Comparison of ENCODE assay signal across 9 cellular contexts in genomic region chr1:228108742-228109072, GRCh38. TPM values are rescaled to one million over a fixed set of nuclear protein-coding genes. Genes with fewer than 3 reads are reported as not detected.
A peak's percentile ranks its signal among the peaks of the same experiment; 100 is the strongest.
DNase-seq lines count a peak whose midpoint lies in the region; ATAC-seq, FAIRE-seq and TF ChIP-seq lines count a peak whose summit lies in the region.
"Had no signal": no experiment of that assay in that cellular context is flagged by ENCODE, and none has a peak within 500 bp of the region (broad histone marks: within the 10 kb centered on the region; RNA-seq: fewer than 3 reads in every experiment).

No MANE protein-coding gene starts in this region.

- under 1% methylated on average over 8 of the region's 8 CpGs for WGBS in K562 (ENCODE audit: insufficient coverage, low coverage, missing lambda C conversion rate)

- H3K4me2 ChIP-seq in K562 (ENCODE audit: insufficient read depth, low read length): peak overlapping the region; percentile 97

- H3K27ac ChIP-seq in A673 (ENCODE audit: low read depth, low read length, poor library complexity, severe bottlenecking): peak overlapping the region; percentile 84
- H3K27ac ChIP-seq in K562 (ENCODE audit: extremely low read depth, low read depth, low read length): peak overlapping the region; percentile 77

- no peak for FAIRE-seq in K562 (lab: Jason Lieb, UNC)
- FAIRE-seq: colon had no signal

- H3K27me3 ChIP-seq in A673 (replicated peaks; ENCODE audit: insufficient read depth, low read depth, low read length, poor library complexity) (no peaks in the 10 kb centered on the region), K562 (ENCODE audit: control insufficient read depth in 2 of 2, insufficient read depth in 2 of 2, low read length in 2 of 2) (no peaks in the 10 kb centered on the region), mononuclear cell (ENCODE audit: insufficient read depth, low read length) (no peaks in the 10 kb centered on the region)

- TF ChIP-seq CTCF in A673 (conservative IDR thresholded peaks at IDR 0.05; ENCODE audit: low read depth, low read length) (no peak), K562 (IDR thresholded peaks at IDR 0.05 in 2 of 3, conservative IDR thresholded peaks at IDR 0.05 in 1 of 3; ENCODE audit: insufficient read depth in 2 of 3, low read depth in 1 of 3, low read length in 3 of 3) (no peak)

- intact Hi-C loops in A673 (cut with micrococcal nuclease; ENCODE audit: unreplicated experiment): loop anchor here (1.0 kb wide), 1 partner anchor 32 kb away; the partner anchor contains the start of gene GUK1
- intact Hi-C loops in K562 (cut with micrococcal nuclease): no loop called here

- peaks cover 33% of the 10 kb centered on the region for H3K79me2 ChIP-seq in K562 (ENCODE audit: control insufficient read depth, insufficient read depth, low read length)

- DNase-seq in A673 (ENCODE audit: low spot score): no peak
- DNase-seq in K562 (ENCODE audit: extremely low read depth in 1 of 4, low spot score in 3 of 4): no peak
- DNase-seq in MV-4-11 (lab: John Stamatoyannopoulos, UW): no peak
- DNase-seq in EL: no peak
- no peak for DNase-seq in A172 (ENCODE audit: low spot score)

- TF ChIP-seq EP300 in K562 (IDR thresholded peaks at IDR 0.05; ENCODE audit: low read length): no peak

- no peaks in the 10 kb centered on the region for H4K20me1 ChIP-seq in K562 (replicated peaks; ENCODE audit: control insufficient read depth, insufficient read depth, low read length)

- in situ Hi-C loops in K562 (cut with MboI): no loop called here

- peaks cover 10% of the 10 kb centered on the region for H3K4me1 ChIP-seq in A673 (ENCODE audit: insufficient read depth, low read length, poor library complexity, severe bottlenecking)
- peaks cover 20 to 47% of the 10 kb centered on the region in 2 experiments; a peak in 4 of 5 replicates for H3K4me1 ChIP-seq in K562 (replicated peaks in 1 of 2; ENCODE audit: control insufficient read depth in 2 of 2, insufficient read depth in 2 of 2, low read length in 2 of 2)
- peaks cover 33% of the 10 kb centered on the region for H3K4me1 ChIP-seq in mononuclear cell (ENCODE audit: insufficient read depth, low read length)

- H3K9ac ChIP-seq in K562 (ENCODE audit: insufficient read depth in 1 of 2, low read depth in 2 of 2, low read length in 2 of 2): peak overlapping the region; percentile 86 to 99

- BruUV-seq in A673 (replicated peaks; lab: Mats Ljungman, UMichigan): no TSS peak
- BruUV-seq in K562 (replicated peaks; lab: Mats Ljungman, UMichigan): no TSS peak

- TF ChIP-seq POLR2A in K562 (conservative IDR thresholded peaks at IDR 0.05): no peak

- POLR2A ChIA-PET in A673 (lab: Charles Lee; ENCODE audit: low non-redundant PET) (no interaction called here), K562 (lab: Yijun Ruan, JAX) (interaction anchor here (0.6 to 1.9 kb wide), 4 partner anchors 10 to 160 kb away, joined by 3 to 8 read pairs (median 4); no protein-coding TSS in a partner anchor)

- CTCF ChIA-PET in A673 (lab: Charles Lee): no interaction called here
- CTCF ChIA-PET in K562 (lab: Yijun Ruan, JAX; ENCODE audit: low intra/inter-chr PET ratio): no interaction called here

- peak overlapping the region; percentile 87 for H3K4me3 ChIP-seq in A673 (ENCODE audit: low read depth, low read length, poor library complexity, severe bottlenecking)
- H3K4me3 ChIP-seq in K562: peak overlapping the region; percentile 81
- peak overlapping the region; percentile 63 for H3K4me3 ChIP-seq in mononuclear cell (ENCODE audit: low read length)

- H2AFZ ChIP-seq in K562 (ENCODE audit: low read depth, low read length): peak overlapping the region; percentile 94

- H3K9me1 ChIP-seq in K562 (ENCODE audit: control insufficient read depth, insufficient read depth, low read length): no peaks in the 10 kb centered on the region

- H3K9me3 ChIP-seq in A673 (ENCODE audit: low read depth, low read length, poor library complexity, severe bottlenecking) (no peaks in the 10 kb centered on the region), K562 (replicated peaks; ENCODE audit: control insufficient read depth, insufficient read depth, low read depth, low read length) (peaks cover 4% of the 10 kb centered on the region; the same call in 1 of the 2 replicates), mononuclear cell (ENCODE audit: low read depth, low read length) (no peaks in the 10 kb centered on the region)

- ATAC-seq in HG03064 (IDR thresholded peaks at IDR 0.05; ENCODE audit: low read depth, unreplicated experiment): peak; percentile 9
- ATAC-seq in K562: no peak; the same call in 2 of the 3 replicates
- no peak for ATAC-seq in GM19397 (IDR thresholded peaks at IDR 0.05; ENCODE audit: unreplicated experiment)

- H3K36me3 ChIP-seq in A673 (ENCODE audit: insufficient read depth, low read length, poor library complexity, severe bottlenecking) (peaks cover 9% of the 10 kb centered on the region), K562 (ENCODE audit: control insufficient read depth, insufficient read depth, low read length) (peaks cover 29% of the 10 kb centered on the region; the same call in 2 of the 3 replicates)

- TF ChIP-seq RAD21 in K562 (CRISPR knock-in tag; conservative IDR thresholded peaks at IDR 0.05 in 1 of 2, IDR thresholded peaks at IDR 0.05 in 1 of 2): no peak

RNA-seq across cellular contexts. Expression of gene MRPL55, which starts 0.4 kb away (rescaled TPM):
- total RNA-seq in A673 (2021) (60.4 and 70.8 TPM in 2 replicates), K562 (2014; rRNA removed) (228 and 230 TPM in 2 replicates), K562 (2014; rRNA removed; fragmentation: Illumina TruSeq; extraction: Trizol) (26.7 and 47.2 TPM in 2 replicates), K562 (2015; rRNA removed; fragmentation: Illumina TruSeq; extraction: Trizol) (83.8 and 90.1 TPM in 2 replicates), K562 (2021) (112 and 120 TPM in 2 replicates), mononuclear cell (44.4 TPM)
- 49.1 and 124 TPM in 2 replicates for total RNA-seq in K562 (2011; cell fraction: chromatin; rRNA removed; ENCODE audit: low replicate concordance)
- 125 and 127 TPM in 2 replicates for total RNA-seq in K562 (2011; cell fraction: nucleolus; rRNA removed)
- 91.0 and 99.2 TPM in 2 replicates for total RNA-seq in K562 (2011; cell fraction: nucleoplasm; rRNA removed)
- polyA plus RNA-seq in K562 (2011; rRNA removed) (65.9 and 115 TPM in 2 replicates), K562 (2014; fragmentation: Illumina TruSeq; extraction: Trizol) (81.0 and 93.0 TPM in 2 replicates), K562 (2014; fragmentation: Nextera tagmentation; extraction: Ambion mirVana) (10 to 100 TPM; 34.9 to 77.0 TPM), K562 (2014; rRNA removed) (154 and 166 TPM in 2 replicates)
- polyA plus RNA-seq in K562 (2011; cell fraction: cytosol; rRNA removed): 142 and 334 TPM in 2 replicates
- polyA plus RNA-seq in K562 (2011; cell fraction: nucleus; rRNA removed): 277 and 406 TPM in 2 replicates
- 90.3 and 111 TPM in 2 replicates for polyA plus RNA-seq in K562 (2012)
- polyA minus RNA-seq in K562 (2011; rRNA and poly(A)+ RNA removed): 25.6 and 46.0 TPM in 2 replicates
- polyA minus RNA-seq in K562 (2011; cell fraction: cytosol; rRNA and poly(A)+ RNA removed): 61.9 and 66.6 TPM in 2 replicates
- 48.2 and 76.1 TPM in 2 replicates for polyA minus RNA-seq in K562 (2011; cell fraction: nucleus; rRNA and poly(A)+ RNA removed)
- 103 and 141 TPM in 2 replicates for total RNA-seq in A172 (2014; rRNA removed; shearing (Covaris generic))

RNA-seq across cellular contexts. Expression of gene C1orf35, which starts 5.6 kb away (rescaled TPM):
- total RNA-seq in A673 (2021) (27.5 and 27.6 TPM in 2 replicates), K562 (2014; rRNA removed) (42.2 and 50.8 TPM in 2 replicates), K562 (2014; rRNA removed; fragmentation: Illumina TruSeq; extraction: Trizol) (4.9 and 8.3 TPM in 2 replicates), K562 (2015; rRNA removed; fragmentation: Illumina TruSeq; extraction: Trizol) (18.9 and 23.2 TPM in 2 replicates), K562 (2021) (38.2 and 41.8 TPM in 2 replicates), mononuclear cell (6.1 TPM)
- total RNA-seq in K562 (2011; cell fraction: chromatin; rRNA removed; ENCODE audit: low replicate concordance): 16.4 and 31.0 TPM in 2 replicates
- total RNA-seq in K562 (2011; cell fraction: nucleolus; rRNA removed): 27.0 and 28.6 TPM in 2 replicates
- total RNA-seq in K562 (2011; cell fraction: nucleoplasm; rRNA removed): 20.4 and 20.5 TPM in 2 replicates
- polyA plus RNA-seq in K562 (2011; rRNA removed) (10.8 and 15.6 TPM in 2 replicates), K562 (2014; fragmentation: Illumina TruSeq; extraction: Trizol) (12.5 and 20.9 TPM in 2 replicates), K562 (2014; fragmentation: Nextera tagmentation; extraction: Ambion mirVana) (1 to 10 TPM; 3.2 to 3.8 TPM), K562 (2014; rRNA removed) (34.3 and 48.7 TPM in 2 replicates)
- 12.7 and 22.3 TPM in 2 replicates for polyA plus RNA-seq in K562 (2011; cell fraction: cytosol; rRNA removed)
- polyA plus RNA-seq in K562 (2011; cell fraction: nucleus; rRNA removed): 44.7 and 65.7 TPM in 2 replicates
- polyA plus RNA-seq in K562 (2012): 28.9 and 30.6 TPM in 2 replicates
- polyA minus RNA-seq in K562 (2011; rRNA and poly(A)+ RNA removed): 1.9 and 2.0 TPM in 2 replicates
- polyA minus RNA-seq in K562 (2011; cell fraction: cytosol; rRNA and poly(A)+ RNA removed): 2.3 and 5.9 TPM in 2 replicates
- polyA minus RNA-seq in K562 (2011; cell fraction: nucleus; rRNA and poly(A)+ RNA removed): 6.9 and 8.2 TPM in 2 replicates
- 31.7 and 31.8 TPM in 2 replicates for total RNA-seq in A172 (2014; rRNA removed; shearing (Covaris generic))

RNA-seq across cellular contexts. Expression of gene ARF1, which starts 26.2 kb away (rescaled TPM):
- total RNA-seq in A673 (2021): 395 and 397 TPM in 2 replicates
- 99.7 and 210 TPM in 2 replicates for total RNA-seq in K562 (2011; cell fraction: chromatin; rRNA removed; ENCODE audit: low replicate concordance)
- total RNA-seq in K562 (2011; cell fraction: nucleolus; rRNA removed): 245 and 251 TPM in 2 replicates
- 187 and 199 TPM in 2 replicates for total RNA-seq in K562 (2011; cell fraction: nucleoplasm; rRNA removed)
- total RNA-seq in K562 (2014; rRNA removed): 325 and 442 TPM in 2 replicates
- total RNA-seq in K562 (2014; rRNA removed; fragmentation: Illumina TruSeq; extraction: Trizol): 120 and 140 TPM in 2 replicates
- total RNA-seq in K562 (2015; rRNA removed; fragmentation: Illumina TruSeq; extraction: Trizol): 192 and 198 TPM in 2 replicates
- 472 and 483 TPM in 2 replicates for total RNA-seq in K562 (2021)
- polyA plus RNA-seq in K562 (2011; rRNA removed): 351 and 621 TPM in 2 replicates
- 776 and 1,036 TPM in 2 replicates for polyA plus RNA-seq in K562 (2011; cell fraction: cytosol; rRNA removed)
- 257 and 274 TPM in 2 replicates for polyA plus RNA-seq in K562 (2011; cell fraction: nucleus; rRNA removed)
- 485 and 750 TPM in 2 replicates for polyA plus RNA-seq in K562 (2012)
- 593 and 811 TPM in 2 replicates for polyA plus RNA-seq in K562 (2014; fragmentation: Illumina TruSeq; extraction: Trizol)
- 100 to 1,000 TPM in 1 of 2 experiments, 10 to 100 TPM in 1; 69.8 to 232 TPM for polyA plus RNA-seq in K562 (2014; fragmentation: Nextera tagmentation; extraction: Ambion mirVana)
- 435 and 476 TPM in 2 replicates for polyA plus RNA-seq in K562 (2014; rRNA removed)
- polyA minus RNA-seq in K562 (2011; rRNA and poly(A)+ RNA removed): 408 and 480 TPM in 2 replicates
- polyA minus RNA-seq in K562 (2011; cell fraction: cytosol; rRNA and poly(A)+ RNA removed): 429 and 660 TPM in 2 replicates
- 68.0 and 128 TPM in 2 replicates for polyA minus RNA-seq in K562 (2011; cell fraction: nucleus; rRNA and poly(A)+ RNA removed)
- 218 TPM for total RNA-seq in mononuclear cell
- total RNA-seq in A172 (2014; rRNA removed; shearing (Covaris generic)): 263 and 292 TPM in 2 replicates

RNA-seq across cellular contexts. Expression of gene GUK1, which starts 31.4 kb away (rescaled TPM):
- total RNA-seq in A673 (2021) (128 and 130 TPM in 2 replicates), K562 (2014; rRNA removed) (331 and 360 TPM in 2 replicates), K562 (2014; rRNA removed; fragmentation: Illumina TruSeq; extraction: Trizol) (31.6 and 42.7 TPM in 2 replicates), K562 (2015; rRNA removed; fragmentation: Illumina TruSeq; extraction: Trizol) (129 and 132 TPM in 2 replicates), K562 (2021) (228 and 233 TPM in 2 replicates), mononuclear cell (190 TPM)
- total RNA-seq in K562 (2011; cell fraction: chromatin; rRNA removed; ENCODE audit: low replicate concordance): 206 and 587 TPM in 2 replicates
- 479 and 565 TPM in 2 replicates for total RNA-seq in K562 (2011; cell fraction: nucleolus; rRNA removed)
- total RNA-seq in K562 (2011; cell fraction: nucleoplasm; rRNA removed): 351 and 369 TPM in 2 replicates
- polyA plus RNA-seq in K562 (2011; rRNA removed) (192 and 244 TPM in 2 replicates), K562 (2014; fragmentation: Illumina TruSeq; extraction: Trizol) (44.3 and 143 TPM in 2 replicates), K562 (2014; fragmentation: Nextera tagmentation; extraction: Ambion mirVana) (10 to 100 TPM in 1 of 2 experiments, 1 to 10 TPM in 1; 7.0 to 18.1 TPM), K562 (2014; rRNA removed) (285 and 338 TPM in 2 replicates)
- 357 and 647 TPM in 2 replicates for polyA plus RNA-seq in K562 (2011; cell fraction: cytosol; rRNA removed)
- 690 and 902 TPM in 2 replicates for polyA plus RNA-seq in K562 (2011; cell fraction: nucleus; rRNA removed)
- polyA plus RNA-seq in K562 (2012): 198 and 243 TPM in 2 replicates
- 38.4 and 72.5 TPM in 2 replicates for polyA minus RNA-seq in K562 (2011; rRNA and poly(A)+ RNA removed)
- polyA minus RNA-seq in K562 (2011; cell fraction: cytosol; rRNA and poly(A)+ RNA removed): 79.7 and 95.8 TPM in 2 replicates
- 159 and 171 TPM in 2 replicates for polyA minus RNA-seq in K562 (2011; cell fraction: nucleus; rRNA and poly(A)+ RNA removed)
- 407 and 501 TPM in 2 replicates for total RNA-seq in A172 (2014; rRNA removed; shearing (Covaris generic))

RNA-seq across cellular contexts. Expression of gene GJC2, which starts 41.0 kb away (rescaled TPM):
- total RNA-seq in A673 (2021) (0.97 and 1.3 TPM in 2 replicates), K562 (2014; rRNA removed) (0.32 and 0.86 TPM in 2 replicates), K562 (2014; rRNA removed; fragmentation: Illumina TruSeq; extraction: Trizol) (0.11 and 0.16 TPM in 2 replicates), K562 (2015; rRNA removed; fragmentation: Illumina TruSeq; extraction: Trizol) (0.11 and 0.22 TPM in 2 replicates), K562 (2021) (0.62 and 0.69 TPM in 2 replicates), mononuclear cell (0.84 TPM)
- total RNA-seq in K562 (2011; cell fraction: chromatin; rRNA removed; ENCODE audit: low replicate concordance): 0.53 and 1.4 TPM in 2 replicates
- 1.2 and 2.2 TPM in 2 replicates for total RNA-seq in K562 (2011; cell fraction: nucleolus; rRNA removed)
- total RNA-seq in K562 (2011; cell fraction: nucleoplasm; rRNA removed): 0.59 and 0.69 TPM in 2 replicates
- polyA plus RNA-seq in K562 (2011; rRNA removed) (0.08 and 0.20 TPM in 2 replicates), K562 (2014; fragmentation: Illumina TruSeq; extraction: Trizol) (0.06 and 0.12 TPM in 2 replicates), K562 (2014; fragmentation: Nextera tagmentation; extraction: Ambion mirVana) (not detected), K562 (2014; rRNA removed) (0.03 and 0.36 TPM in 2 replicates)
- polyA plus RNA-seq in K562 (2011; cell fraction: cytosol; rRNA removed): 0.10 and 0.61 TPM in 2 replicates
- 0.29 and 1.1 TPM in 2 replicates for polyA plus RNA-seq in K562 (2011; cell fraction: nucleus; rRNA removed)
- 0.39 and 0.47 TPM in 2 replicates for polyA plus RNA-seq in K562 (2012)
- 0.09 and 0.18 TPM in 2 replicates for polyA minus RNA-seq in K562 (2011; rRNA and poly(A)+ RNA removed)
- polyA minus RNA-seq in K562 (2011; cell fraction: cytosol; rRNA and poly(A)+ RNA removed): 0.57 TPM in 1 of 2 replicates, not detected in the other
- 0.40 and 0.44 TPM in 2 replicates for polyA minus RNA-seq in K562 (2011; cell fraction: nucleus; rRNA and poly(A)+ RNA removed)
- 6.6 and 16.8 TPM in 2 replicates for total RNA-seq in A172 (2014; rRNA removed; shearing (Covaris generic))
